Comparison of ENCODE assay signal across 11 cellular contexts in genomic region chr17:79340771-79341528, GRCh38.
DNase-seq lines count a peak whose midpoint lies in the region; ATAC-seq and TF ChIP-seq lines count a peak whose summit lies in the region.
"Had no signal": no experiment of that assay in that cellular context is flagged by ENCODE, and none has a peak within 500 bp of the region (broad histone marks: within the 10 kb centered on the region; RNA-seq: fewer than 3 reads in every experiment).

No MANE protein-coding gene starts in this region.

- no peaks in the 10 kb centered on the region for H3K27me3 ChIP-seq in CD4-positive, alpha-beta memory T cell (ENCODE audit: insufficient read depth, low read length)

- peaks cover 0 to 11% (median 3%) of the 10 kb centered on the region in 8 donors for H3K9me3 Mint-ChIP-seq in CD4-positive, alpha-beta memory T cell

- CTCF ChIA-PET in OCI-LY7 (lab: Charles Lee; ENCODE audit: unreplicated experiment), result no interaction called here
- CTCF ChIA-PET in CD4-positive, alpha-beta memory T cell (lab: Charles Lee; ENCODE audit: partially characterized antibody), result no interaction called here

- no peak for TF ChIP-seq CTCF in OCI-LY7 (conservative IDR thresholded peaks at IDR 0.05; ENCODE audit: low read length)

- no peaks in the 10 kb centered on the region for H3K36me3 ChIP-seq in OCI-LY7 (ENCODE audit: insufficient read depth, low read length)
- no peaks in the 10 kb centered on the region for H3K36me3 ChIP-seq in CD4-positive, alpha-beta memory T cell (ENCODE audit: insufficient read depth, low read length)
- H3K36me3 ChIP-seq: neutrophil had no signal

- H3K9me3 ChIP-seq in OCI-LY7 (ENCODE audit: low read length), result no peaks in the 10 kb centered on the region
- no peaks in the 10 kb centered on the region for H3K9me3 ChIP-seq in CD4-positive, alpha-beta memory T cell (ENCODE audit: control insufficient read depth in 1 of 2, low read length in 2 of 2)
- H3K9me3 ChIP-seq: neutrophil had no signal

- peak overlapping the region; percentile 98 for H3K27ac ChIP-seq in OCI-LY7 (ENCODE audit: low read depth, low read length, poor library complexity, severe bottlenecking)
- no peak overlapping the region for H3K27ac ChIP-seq in CD4-positive, alpha-beta memory T cell (ENCODE audit: low read depth, low read length)
- H3K27ac ChIP-seq: neutrophil had no signal

- POLR2A ChIA-PET in OCI-LY7 (lab: Charles Lee), result interaction anchor here (4.2 kb wide), 1 partner anchor 35 kb away, joined by 24 read pairs; no protein-coding TSS in a partner anchor
- POLR2A ChIA-PET in CD4-positive, alpha-beta memory T cell (lab: Charles Lee; ENCODE audit: partially characterized antibody), result no interaction called here

- ATAC-seq in GM19372 (IDR thresholded peaks at IDR 0.05; ENCODE audit: low read depth, unreplicated experiment) (peak; percentile 59), HG02973 (IDR thresholded peaks at IDR 0.05; ENCODE audit: unreplicated experiment) (peak; percentile 81)

- H3K9me2 ChIP-seq in OCI-LY7 (ENCODE audit: insufficient read depth, low read length), result no peaks in the 10 kb centered on the region

- no peak overlapping the region for H3K4me3 Mint-ChIP-seq in CD4-positive, alpha-beta memory T cell

- peak overlapping the region; percentile 61 for H3K4me3 ChIP-seq in OCI-LY7 (ENCODE audit: low read depth, low read length, poor library complexity, severe bottlenecking)
- H3K4me3 ChIP-seq in CD4-positive, alpha-beta memory T cell (ENCODE audit: low read length in 2 of 2), result no peak overlapping the region

- H3K4me1 ChIP-seq in OCI-LY7 (ENCODE audit: insufficient read depth, low read length, poor library complexity, severe bottlenecking), result peaks cover 58% of the 10 kb centered on the region
- no peaks in the 10 kb centered on the region for H3K4me1 ChIP-seq in CD4-positive, alpha-beta memory T cell (ENCODE audit: insufficient read depth, low read length)

- H3K27me3 Mint-ChIP-seq in CD4-positive, alpha-beta memory T cell, result peaks cover 9 to 12% of the 10 kb centered on the region in 2 donors

- H3K4me1 Mint-ChIP-seq in CD4-positive, alpha-beta memory T cell, result no peaks in the 10 kb centered on the region

- H4K20me1 ChIP-seq in OCI-LY7 (ENCODE audit: insufficient read depth, low read length), result no peaks in the 10 kb centered on the region

- BruUV-seq in OCI-LY7 (replicated peaks; lab: Mats Ljungman, UMichigan), result no TSS peak

- peak; percentile 9 for DNase-seq in CD1c-positive myeloid dendritic cell (ENCODE audit: extremely low spot score)
- peak; percentile 96 for DNase-seq in OCI-LY7 (ENCODE audit: low spot score)
- no peak for DNase-seq in NK-92 treated with Interleukin-12 subunit alpha and Interleukin-12 subunit beta, amount 100 ng/mL, for 24 hours (lab: John Stamatoyannopoulos, UW)
- no peak for DNase-seq in NCI-H524 treated with DMSO at 0.1 percent for 48 hours (lab: John Stamatoyannopoulos, UW)
- DNase-seq in SHP77 treated with DMSO at 0.1 percent for 48 hours (lab: John Stamatoyannopoulos, UW), result no peak
- DNase-seq in CD4-positive, alpha-beta memory T cell, result no peak
- DNase-seq: activated CD4-positive, alpha-beta T cell treated with anti-CD3 and anti-CD28 coated beads, Interleukin-2, amount 50 U/mL, for 1 hour; NCI-H146 had no signal

- peaks cover 0 to 7% of the 10 kb centered on the region in 2 donors for H3K36me3 Mint-ChIP-seq in CD4-positive, alpha-beta memory T cell

- H2AFZ ChIP-seq in OCI-LY7 (ENCODE audit: low read length), result peak overlapping the region; percentile 85

- intact Hi-C loops in OCI-LY7 (cut with micrococcal nuclease; ENCODE audit: unreplicated experiment), result loop anchor here (1.0 to 10.0 kb wide), 3 partner anchors 36 to 1896 kb away; no protein-coding TSS in a partner anchor
- intact Hi-C loops in CD4-positive, alpha-beta memory T cell (cut with micrococcal nuclease), result no loop called here

- peak overlapping the region; percentile 87 for H3K4me2 ChIP-seq in OCI-LY7 (ENCODE audit: low read length)

- H3K79me2 ChIP-seq in OCI-LY7 (ENCODE audit: insufficient read depth, low read depth, low read length), result no peaks in the 10 kb centered on the region

- no peak overlapping the region for H3K27ac Mint-ChIP-seq in CD4-positive, alpha-beta memory T cell

Comparison
In these comparisons a context has a peak if more than half of its experiments do, and no peak if none do; other contexts are left out.
1. DNase-seq: peak in CD1c-positive myeloid dendritic cell (single experiment) and OCI-LY7 (single experiment); none in NK-92 treated with Interleukin-12 subunit alpha and Interleukin-12 subunit beta, amount 100 ng/mL, for 24 hours (single experiment), NCI-H524 treated with DMSO at 0.1 percent for 48 hours (single experiment), SHP77 treated with DMSO at 0.1 percent for 48 hours (single experiment) and CD4-positive, alpha-beta memory T cell (0 of 5).